19 cellular contexts compared by ENCODE assay signal in genomic region chr7:31995134-31995533, GRCh38.
DNase-seq lines count a peak whose midpoint lies in the region; ATAC-seq, FAIRE-seq and TF ChIP-seq lines count a peak whose summit lies in the region.
"Had no signal": no experiment of that assay in that cellular context is flagged by ENCODE, and none has a peak within 500 bp of the region (broad histone marks: within the 10 kb centered on the region; RNA-seq: fewer than 3 reads in every experiment).

No MANE protein-coding gene starts in this region.

- TF ChIP-seq RAD21 in HepG2 (CRISPR knock-in tag; IDR thresholded peaks at IDR 0.05), result no peak

- H3K79me2 ChIP-seq in HepG2 (ENCODE audit: insufficient read depth, low read length) (no peaks in the 10 kb centered on the region), PC-3 (ENCODE audit: low read length) (no peaks in the 10 kb centered on the region), hepatocyte (no peaks in the 10 kb centered on the region)

- 4% methylated on average over 2 of the region's 2 CpGs for WGBS in HepG2 (ENCODE audit: low lambda C conversion rate)
- 71% methylated on average over 2 of the region's 2 CpGs for WGBS in right lobe of liver (ENCODE audit: insufficient coverage, low coverage, low lambda C conversion rate, missing lambda C conversion rate)
- WGBS in hepatocyte (ENCODE audit: low lambda C conversion rate, missing lambda C conversion rate), result 89% methylated on average over 2 of the region's 2 CpGs

- no peak for TF ChIP-seq EP300 in HepG2 (IDR thresholded peaks at IDR 0.05; ENCODE audit: low read depth in 2 of 2, low read length in 2 of 2)
- no peak for TF ChIP-seq EP300 in HepG2 (CRISPR knock-in tag; IDR thresholded peaks at IDR 0.05; ENCODE audit: borderline replicate concordance)

- no peak for TF ChIP-seq POLR2A in HepG2 (IDR thresholded peaks at IDR 0.05; ENCODE audit: insufficient read depth in 1 of 2, low read depth in 2 of 2, low read length in 2 of 2)
- no peak for TF ChIP-seq POLR2A in right lobe of liver (IDR thresholded peaks at IDR 0.05)

- POLR2A ChIA-PET in HepG2 (lab: Yijun Ruan, JAX), result no interaction called here
- POLR2A ChIA-PET in PC-3 (lab: Charles Lee; ENCODE audit: unreplicated experiment), result no interaction called here

- H3K4me1 ChIP-seq in HepG2 (ENCODE audit: insufficient read depth, low read length), result no peaks in the 10 kb centered on the region
- no peaks in the 10 kb centered on the region for H3K4me1 ChIP-seq in right lobe of liver
- H3K4me1 ChIP-seq in PC-3 (ENCODE audit: insufficient read depth, low read length), result peaks cover 20% of the 10 kb centered on the region
- no peaks in the 10 kb centered on the region for H3K4me1 ChIP-seq in hepatocyte (ENCODE audit: insufficient read depth)

- H3K4me2 ChIP-seq in HepG2 (ENCODE audit: low read depth, low read length) (no peak overlapping the region), PC-3 (ENCODE audit: low read length) (no peak overlapping the region), hepatocyte (no peak overlapping the region)
- H3K4me2 ChIP-seq: GM23338 had no signal

- no peak for ATAC-seq in HepG2
- ATAC-seq in right lobe of liver, result no peak
- no peak for ATAC-seq in PC-3
- no peak for ATAC-seq in HG03378 (IDR thresholded peaks at IDR 0.05; ENCODE audit: unreplicated experiment)
- ATAC-seq: GM23338, HCT116 had no signal

- H2AFZ ChIP-seq in HepG2 (ENCODE audit: low read length) (no peak overlapping the region), PC-3 (ENCODE audit: low read length) (no peak overlapping the region), hepatocyte (no peak overlapping the region)

- H3K4me3 ChIP-seq in HepG2 (replicated peaks in 1 of 3; ENCODE audit: insufficient read depth in 1 of 3, low read depth in 2 of 3, low read length in 3 of 3) (no peak overlapping the region), right lobe of liver (no peak overlapping the region), PC-3 (ENCODE audit: low read length) (no peak overlapping the region), epithelial cell of esophagus (ENCODE audit: low read length) (no peak overlapping the region), hepatocyte (no peak overlapping the region)
- H3K4me3 ChIP-seq: GM23338 had no signal

- H3F3A ChIP-seq in PC-3 (ENCODE audit: low read length, unreplicated experiment), result no peaks in the 10 kb centered on the region

- no peak for FAIRE-seq in HepG2 (lab: Jason Lieb, UNC)
- FAIRE-seq: GM12891, GM18507 had no signal

- H3K36me3 ChIP-seq in HepG2 (replicated peaks in 1 of 2; ENCODE audit: control insufficient read depth in 1 of 2, insufficient read depth in 2 of 2, low read length in 2 of 2) (no peaks in the 10 kb centered on the region), right lobe of liver (no peaks in the 10 kb centered on the region), PC-3 (ENCODE audit: low read depth, low read length) (no peaks in the 10 kb centered on the region), hepatocyte (replicated peaks; ENCODE audit: insufficient read depth, low read depth) (no peaks in the 10 kb centered on the region)

- H3K9ac ChIP-seq in HepG2 (ENCODE audit: insufficient read depth, low read depth, low read length), result no peak overlapping the region
- no peak overlapping the region for H3K9ac ChIP-seq in PC-3 (ENCODE audit: low read length)

- in situ Hi-C loops in HepG2 (cut with HindIII; ENCODE audit: extremely low pct_ligation_motif_present, low pct_unique_long_range_greater_than_20kb), result no loop called here

- no peaks in the 10 kb centered on the region for H3K27me3 ChIP-seq in HepG2 (ENCODE audit: control insufficient read depth in 1 of 2, insufficient read depth in 2 of 2, low read length in 2 of 2)
- no peaks in the 10 kb centered on the region for H3K27me3 ChIP-seq in right lobe of liver
- H3K27me3 ChIP-seq in PC-3 (ENCODE audit: low read length), result no peaks in the 10 kb centered on the region
- H3K27me3 ChIP-seq in hepatocyte, result no peaks in the 10 kb centered on the region

- BruUV-seq in HepG2 (replicated peaks; lab: Mats Ljungman, UMichigan) (no TSS peak), PC-3 (replicated peaks; lab: Mats Ljungman, UMichigan) (no TSS peak)

- intact Hi-C loops in HepG2 (cut with micrococcal nuclease; ENCODE audit: unreplicated experiment), result no loop called here
- intact Hi-C loops in right lobe of liver (cut with DNase I), result no loop called here
- intact Hi-C loops in PC-3 (cut with micrococcal nuclease), result no loop called here

- H3K27ac ChIP-seq in HepG2 (ENCODE audit: extremely low read length, insufficient read depth, low read length) (no peak overlapping the region), right lobe of liver (no peak overlapping the region), PC-3 (ENCODE audit: low read length) (no peak overlapping the region), hepatocyte (no peak overlapping the region)

- H4K20me1 ChIP-seq in HepG2 (ENCODE audit: insufficient read depth, low read length) (no peaks in the 10 kb centered on the region), PC-3 (ENCODE audit: low read length) (no peaks in the 10 kb centered on the region), hepatocyte (ENCODE audit: insufficient read depth, poor library complexity, severe bottlenecking) (no peaks in the 10 kb centered on the region)

- DNase-seq in HepG2 (ENCODE audit: low spot score), result no peak
- no peak for DNase-seq in right lobe of liver
- DNase-seq in PC-3, result peak; percentile 45
- DNase-seq in epithelial cell of esophagus (ENCODE audit: low read depth), result peak; percentile 33
- DNase-seq in hepatocyte (ENCODE audit: low spot score), result no peak
- no peak for DNase-seq in NK-92 treated with Interleukin-12 subunit alpha and Interleukin-12 subunit beta, amount 100 ng/mL, for 24 hours (lab: John Stamatoyannopoulos, UW)
- DNase-seq: 8988T; Calu3; CD4-positive, alpha-beta memory T cell; COR-L47; DMS53; DMS79 treated with DMSO at 0.1 percent for 48 hours; GF-D8; H9 had no signal

- TF ChIP-seq CTCF in HepG2 (CRISPR knock-in tag; IDR thresholded peaks at IDR 0.05) (no peak), right lobe of liver (IDR thresholded peaks at IDR 0.05) (no peak), PC-3 (conservative IDR thresholded peaks at IDR 0.05; ENCODE audit: low read depth, low read length) (no peak), epithelial cell of esophagus (IDR thresholded peaks at IDR 0.05; ENCODE audit: insufficient read depth, low read depth, low read length, missing control alignments) (no peak), hepatocyte (IDR thresholded peaks at IDR 0.05; ENCODE audit: poor library complexity) (no peak)

- no peaks in the 10 kb centered on the region for H3K9me3 ChIP-seq in HepG2 (ENCODE audit: low read length)
- no peaks in the 10 kb centered on the region for H3K9me3 ChIP-seq in right lobe of liver
- H3K9me3 ChIP-seq in PC-3 (ENCODE audit: low read length), result no peaks in the 10 kb centered on the region
- H3K9me3 ChIP-seq in hepatocyte (ENCODE audit: low read depth), result no peaks in the 10 kb centered on the region

- CTCF ChIA-PET in HepG2 (lab: Yijun Ruan, JAX; ENCODE audit: low intra/inter-chr PET ratio, low total read pairs) (no interaction called here), PC-3 (lab: Charles Lee) (no interaction called here)

- H3K9me2 ChIP-seq in PC-3 (replicated peaks; ENCODE audit: low read length) (no peaks in the 10 kb centered on the region), hepatocyte (replicated peaks; ENCODE audit: insufficient read depth) (no peaks in the 10 kb centered on the region)

TF ChIP-seq in HepG2, 621 proteins besides CTCF, POLR2A, EP300 and RAD21 (continues in another document):
- no peak for TF ChIP-seq ZFP1 (CRISPR knock-in tag; IDR thresholded peaks at IDR 0.05)
- no peak for TF ChIP-seq ESRRA (CRISPR knock-in tag; IDR thresholded peaks at IDR 0.05; ENCODE audit: low read depth)
- 0 out of 2 replicates have a peak, but pooled peaks have one; percentile 11 for TF ChIP-seq CEBPB (IDR thresholded peaks at IDR 0.05; ENCODE audit: borderline replicate concordance, low read depth, low read length)
- no peak for TF ChIP-seq SP2 (CRISPR knock-in tag; IDR thresholded peaks at IDR 0.05)
- TF ChIP-seq RARA (CRISPR knock-in tag; IDR thresholded peaks at IDR 0.05), result no peak

Comparison
In these comparisons a context has a peak if more than half of its experiments do, and no peak if none do; other contexts are left out.
1. DNase-seq: peak in PC-3 (single experiment) and epithelial cell of esophagus (single experiment); none in HepG2 (single experiment), right lobe of liver (0 of 3), hepatocyte (single experiment) and NK-92 treated with Interleukin-12 subunit alpha and Interleukin-12 subunit beta, amount 100 ng/mL, for 24 hours (single experiment).